In genomic region chr14:56247495-56248087, GRCh38 we compare ENCODE assay signal across 10 cellular contexts.
DNase-seq lines count a peak whose midpoint lies in the region; ATAC-seq, FAIRE-seq and TF ChIP-seq lines count a peak whose summit lies in the region.
"Had no signal": no experiment of that assay in that cellular context is flagged by ENCODE, and none has a peak within 500 bp of the region (broad histone marks: within the 10 kb centered on the region; RNA-seq: fewer than 3 reads in every experiment).

No MANE protein-coding gene starts in this region.

- H3K27ac ChIP-seq in AG04450 (ENCODE audit: low read depth, low read length) (no peak overlapping the region), GM23248 (no peak overlapping the region), kidney (ENCODE audit: low read depth in 2 of 2, low read length in 2 of 2) (no peak overlapping the region)

- H3K9me3 ChIP-seq in AG04450 (ENCODE audit: control insufficient read depth, insufficient read depth, low read length) = no peaks in the 10 kb centered on the region
- no peaks in the 10 kb centered on the region for H3K9me3 ChIP-seq in GM23248 (ENCODE audit: low read depth)
- no peaks in the 10 kb centered on the region for H3K9me3 ChIP-seq in adipocyte (ENCODE audit: control insufficient read depth, low read length)
- H3K9me3 ChIP-seq in kidney (ENCODE audit: control insufficient read depth in 1 of 2, low read length in 2 of 2) = no peaks in the 10 kb centered on the region

- H3K4me1 ChIP-seq in GM23248 (ENCODE audit: insufficient read depth) = peaks cover 14% of the 10 kb centered on the region
- H3K4me1 ChIP-seq in adipocyte (ENCODE audit: control insufficient read depth, insufficient read depth, low read length) = peaks cover 11% of the 10 kb centered on the region
- no peaks in the 10 kb centered on the region for H3K4me1 ChIP-seq in kidney (ENCODE audit: control insufficient read depth in 1 of 2, insufficient read depth in 1 of 2, low read depth in 1 of 2, low read length in 2 of 2)

- H4K20me1 ChIP-seq in GM23248 (ENCODE audit: insufficient read depth) = no peaks in the 10 kb centered on the region

- CTCF ChIA-PET in AG04450 (lab: Charles Lee) = interaction anchor here (1.0 kb wide), 1 partner anchor 83 kb away, joined by 3 read pairs; no protein-coding TSS in a partner anchor

- no peaks in the 10 kb centered on the region for H3K27me3 ChIP-seq in AG04450 (ENCODE audit: control insufficient read depth, insufficient read depth, low read length)
- no peaks in the 10 kb centered on the region for H3K27me3 ChIP-seq in GM23248 (replicated peaks; ENCODE audit: insufficient read depth)
- H3K27me3 ChIP-seq in adipocyte (replicated peaks; ENCODE audit: control insufficient read depth, insufficient read depth, low read length) = no peaks in the 10 kb centered on the region

- TF ChIP-seq CTCF in AG04450 (IDR thresholded peaks at IDR 0.05; ENCODE audit: low read depth, low read length) (peak; percentile 37; the same call in 1 of the 2 replicates), kidney (IDR thresholded peaks at IDR 0.05; ENCODE audit: borderline replicate concordance, extremely low read depth, insufficient read depth) (peak; percentile 14), GM13977 (IDR thresholded peaks at IDR 0.05; ENCODE audit: extremely low read depth, insufficient read depth, missing control alignments) (no peak)

- POLR2A ChIA-PET in AG04450 (lab: Yijun Ruan, JAX) = no interaction called here

- H3K4me2 ChIP-seq in GM23248 (ENCODE audit: unreplicated experiment) = no peak overlapping the region

- DNase-seq in AG04450 (ENCODE audit: low read depth, low spot score) (no peak), GM23248 (peak; percentile 53), adipocyte (ENCODE audit: low read depth) (peak; percentile 31), kidney (no peak), GM13977 (ENCODE audit: low spot score) (no peak), NCI-H146 treated with DMSO at 0.1 percent for 48 hours (lab: John Stamatoyannopoulos, UW; ENCODE audit: unreplicated experiment) (no peak)
- no peak for DNase-seq in stimulated activated CD4-positive, alpha-beta T cell treated with anti-CD3 and anti-CD28 coated beads, Interleukin-1b, Interleukin-23, amount 100 ng/mL, for 48 hours
- DNase-seq: activated gamma-delta T cell, NCI-H146 had no signal

- WGBS in GM23248 (ENCODE audit: low coverage in 1 of 2, low lambda C conversion rate in 2 of 2, missing lambda C conversion rate in 2 of 2), 2 experiments = 44 to 49% methylated on average over 4 of the region's 4 CpGs

- H3K4me3 ChIP-seq in AG04450 (ENCODE audit: low read depth, low read length) (no peak overlapping the region), GM23248 (no peak overlapping the region), adipocyte (ENCODE audit: low read length) (no peak overlapping the region), kidney (ENCODE audit: low read length in 2 of 2) (no peak overlapping the region)

- no peak for ATAC-seq in GM21381 (IDR thresholded peaks at IDR 0.05; ENCODE audit: unreplicated experiment)

- H2AFZ ChIP-seq in GM23248 = no peak overlapping the region

- no peaks in the 10 kb centered on the region for H3K36me3 ChIP-seq in GM23248 (ENCODE audit: low read depth)
- no peaks in the 10 kb centered on the region for H3K36me3 ChIP-seq in adipocyte (ENCODE audit: control insufficient read depth, insufficient read depth, low read length, severe bottlenecking)
- H3K36me3 ChIP-seq in kidney (ENCODE audit: control insufficient read depth in 1 of 2, insufficient read depth in 2 of 2, low read length in 2 of 2) = no peaks in the 10 kb centered on the region

- intact Hi-C loops in kidney (cut with DNase I) = no loop called here

- FAIRE-seq in kidney (lab: Jason Lieb, UNC) = no peak

- in situ Hi-C loops in GM23248 (cut with MboI) = no loop called here
- in situ Hi-C loops in GM13977 (cut with MboI; ENCODE audit: low pct_unique_long_range_greater_than_20kb, low sequenced_read_pairs, unreplicated experiment) = no loop called here

- H3K9me2 ChIP-seq in GM23248 (ENCODE audit: insufficient read depth) = no peaks in the 10 kb centered on the region

- no peak overlapping the region for H3K9ac ChIP-seq in GM23248
- no peak overlapping the region for H3K9ac ChIP-seq in adipocyte (ENCODE audit: low read length)
- no peak overlapping the region for H3K9ac ChIP-seq in kidney (ENCODE audit: low read length in 2 of 2)

- no peaks in the 10 kb centered on the region for H3K79me2 ChIP-seq in GM23248 (ENCODE audit: insufficient read depth)

- H3F3A ChIP-seq in GM23248 (ENCODE audit: insufficient read depth) = peaks cover 18% of the 10 kb centered on the region

Comparison
In these comparisons a context has a peak if more than half of its experiments do, and no peak if none do; other contexts are left out.
1. DNase-seq: peak in GM23248 (single experiment) and adipocyte (single experiment); none in AG04450 (single experiment), kidney (single experiment), GM13977 (single experiment), NCI-H146 treated with DMSO at 0.1 percent for 48 hours (single experiment) and stimulated activated CD4-positive, alpha-beta T cell treated with anti-CD3 and anti-CD28 coated beads, Interleukin-1b, Interleukin-23, amount 100 ng/mL, for 48 hours (single experiment).